ENCODE assay signal across 14 cellular contexts in genomic region chr6:33985333-33985751, GRCh38.
"Had no signal": no experiment of that assay in that cellular context is flagged by ENCODE, and none has a peak within 500 bp of the region (broad histone marks: within the 10 kb centered on the region; RNA-seq: fewer than 3 reads in every experiment).

No MANE protein-coding gene starts in this region.

- H3K36me3 ChIP-seq: pancreas, thyroid gland, uterus had no signal

- H3K4me3 ChIP-seq: pancreas, thyroid gland, uterus had no signal

- H3K9me3 Mint-ChIP-seq: neural crest cell had no signal

- H3K9me3 ChIP-seq: pancreas, thyroid gland, uterus had no signal

- H3K27ac Mint-ChIP-seq: T-helper 17 cell had no signal

- DNase-seq: activated CD4-positive, alpha-beta T cell treated with anti-CD3 and anti-CD28 coated beads, Interleukin-2, amount 50 U/mL, for 1 hour; activated CD4-positive, CD25-positive, alpha-beta regulatory T cell; activated naive CD4-positive, alpha-beta T cell treated with anti-CD3 and anti-CD28 coated beads, Interleukin-2, amount 50 U/mL, for 16 hours; activated T-cell treated with anti-CD3 and anti-CD28 coated beads, Interleukin-2, amount 50 U/mL, for 1 hour; left ventricle myocardium superior; mesenchymal stem cell; pancreas; stimulated activated CD4-positive, alpha-beta T cell treated with anti-CD3 and anti-CD28 coated beads, Interleukin-12 subunit alpha, Interleukin-12 subunit beta, amount 100 ng/mL, for 4 hours; stimulated activated CD4-positive, alpha-beta T cell treated with anti-CD3 and anti-CD28 coated beads, Interleukin-2, amount 100 ng/mL, for 24 hours; T-helper 17 cell; thyroid gland; uterus had no signal

- H3K4me1 ChIP-seq: pancreas, thyroid gland, uterus had no signal

- H3K4me3 Mint-ChIP-seq: neural crest cell, T-helper 17 cell had no signal

- H3K27me3 ChIP-seq: pancreas, thyroid gland, uterus had no signal

- H3K27ac ChIP-seq: pancreas, thyroid gland, uterus had no signal

- H3K4me1 Mint-ChIP-seq: neural crest cell had no signal

- ATAC-seq: esophagus mucosa, left ventricle myocardium superior, pancreas, T-helper 17 cell had no signal
